7 cellular contexts compared by ENCODE assay signal in genomic region chr15:96414875-96415274, GRCh38.
"Had no signal": no experiment of that assay in that cellular context is flagged by ENCODE, and none has a peak within 500 bp of the region (broad histone marks: within the 10 kb centered on the region; RNA-seq: fewer than 3 reads in every experiment).

No MANE protein-coding gene starts in this region.

- DNase-seq: GM23248, H7, HCEC 1CT, IMR-90, KG1 had no signal

- H3K27ac ChIP-seq: GM23248, HL-60 had no signal

- H3K9ac ChIP-seq: GM23248 had no signal

- H2AFZ ChIP-seq: GM23248 had no signal

- ATAC-seq: K562 had no signal

- H3K4me3 ChIP-seq: GM23248, K562 had no signal
